In the genomic region with DNA sequence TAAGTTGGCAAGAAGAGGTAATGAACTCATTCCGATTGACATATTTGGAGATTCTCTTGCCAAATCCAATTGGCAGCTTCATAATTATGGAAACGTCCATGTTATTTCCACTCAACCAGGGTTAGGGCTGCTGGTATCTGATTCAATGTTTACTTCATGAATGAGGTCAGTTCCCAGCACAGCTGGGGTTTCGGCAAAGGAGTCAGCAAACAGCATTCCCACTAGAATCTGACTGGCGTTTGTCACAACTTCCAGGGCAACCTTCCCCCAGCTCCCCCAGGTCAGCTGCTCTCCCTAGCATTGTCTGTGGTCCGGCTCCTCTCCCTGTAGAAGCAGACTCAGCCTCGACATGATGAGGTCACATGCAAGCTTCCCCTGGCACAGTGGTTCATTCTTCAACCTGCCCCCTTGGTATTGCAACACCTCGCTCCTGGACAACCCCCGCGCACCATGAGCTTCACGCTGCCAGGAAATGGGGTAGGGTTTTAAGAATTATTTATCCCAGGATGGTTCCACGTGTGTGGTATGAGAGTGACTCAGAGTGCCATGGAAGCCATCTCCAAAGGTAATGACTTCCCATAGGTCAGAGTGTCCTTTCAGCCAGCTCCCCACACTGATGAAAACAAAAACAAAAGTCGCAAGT, we compare ENCODE assay signal across 9 cellular contexts.
DNase-seq lines count a peak whose midpoint lies in the region; ATAC-seq and TF ChIP-seq lines count a peak whose summit lies in the region.
"Had no signal": no experiment of that assay in that cellular context is flagged by ENCODE, and none has a peak within 500 bp of the region (broad histone marks: within the 10 kb centered on the region; RNA-seq: fewer than 3 reads in every experiment).

No MANE protein-coding gene starts in this region.

- H3K36me3 ChIP-seq in RWPE2 (ENCODE audit: low read depth) (no peaks in the 10 kb centered on the region), gastroesophageal sphincter (no peaks in the 10 kb centered on the region), prostate gland (no peaks in the 10 kb centered on the region)

- no peaks in the 10 kb centered on the region for H3K27me3 ChIP-seq in RWPE2 (ENCODE audit: insufficient read depth, poor library complexity, severe bottlenecking)
- H3K27me3 ChIP-seq in gastroesophageal sphincter = no peaks in the 10 kb centered on the region
- H3K27me3 ChIP-seq in prostate gland (replicated peaks; ENCODE audit: insufficient read depth) = no peaks in the 10 kb centered on the region

- 47 to 63% methylated on average over 3 to 7 of the region's 12 CpGs for WGBS in gastroesophageal sphincter (ENCODE audit: low coverage in 1 of 2), 2 donors
- WGBS in prostate gland = 63% methylated on average over 12 of the region's 12 CpGs

- TF ChIP-seq POLR2A in gastroesophageal sphincter (IDR thresholded peaks at IDR 0.05) = no peak
- no peak for TF ChIP-seq POLR2A in prostate gland (IDR thresholded peaks at IDR 0.05)

- H3K4me1 ChIP-seq in RWPE2 (ENCODE audit: insufficient read depth, poor library complexity, severe bottlenecking) (peaks cover 10% of the 10 kb centered on the region), gastroesophageal sphincter (peaks cover 0 to 69% (median 18%) of the 10 kb centered on the region in 3 donors), prostate gland (replicated peaks) (peaks cover 16% of the 10 kb centered on the region)

- H3K27ac ChIP-seq in RWPE2 (ENCODE audit: poor library complexity, severe bottlenecking) = no peak overlapping the region
- H3K27ac ChIP-seq in gastroesophageal sphincter = peak overlapping the region in 3 of 4 donors; percentile 72 to 73 (median 73)
- H3K27ac ChIP-seq in prostate gland = peak overlapping the region; percentile 64 to 70

- intact Hi-C loops in prostate gland (cut with DNase I) = no loop called here

- no peaks in the 10 kb centered on the region for H3K9me3 ChIP-seq in RWPE2 (ENCODE audit: severe bottlenecking)
- H3K9me3 ChIP-seq in gastroesophageal sphincter = no peaks in the 10 kb centered on the region
- no peaks in the 10 kb centered on the region for H3K9me3 ChIP-seq in prostate gland

- no peak for TF ChIP-seq EP300 in gastroesophageal sphincter (IDR thresholded peaks at IDR 0.05)

- H3K4me3 ChIP-seq in RWPE2 (ENCODE audit: severe bottlenecking) = no peak overlapping the region
- no peak overlapping the region for H3K4me3 ChIP-seq in gastroesophageal sphincter
- H3K4me3 ChIP-seq in prostate gland = no peak overlapping the region

- ATAC-seq in RWPE2 (ENCODE audit: low read depth) (peak; percentile 52), gastroesophageal sphincter (peak; percentile 78)
- ATAC-seq: effector memory CD8-positive, alpha-beta T cell had no signal

- TF ChIP-seq CTCF in RWPE2 (IDR thresholded peaks at IDR 0.05; ENCODE audit: poor library complexity, severe bottlenecking) (no peak), gastroesophageal sphincter (IDR thresholded peaks at IDR 0.05) (no peak), prostate gland (IDR thresholded peaks at IDR 0.05) (no peak)

- DNase-seq in DMS53 treated with DMSO at 0.1 percent for 48 hours (lab: John Stamatoyannopoulos, UW; ENCODE audit: unreplicated experiment) = peak; percentile 73
- DNase-seq in RWPE2 (ENCODE audit: low spot score) = no peak
- no peak for DNase-seq in prostate gland (ENCODE audit: low spot score)
- no peak for DNase-seq in NCI-H748 (lab: John Stamatoyannopoulos, UW; ENCODE audit: unreplicated experiment)
- DNase-seq in activated effector memory CD4-positive, alpha-beta T cell treated with anti-CD3 and anti-CD28 coated beads, Interleukin-2, amount 50 U/mL, for 16 hours = no peak
- DNase-seq in NCI-H524 (lab: John Stamatoyannopoulos, UW) = no peak
- DNase-seq in stimulated activated CD4-positive, alpha-beta T cell treated with anti-CD3 and anti-CD28 coated beads, Interleukin-12 subunit alpha, Interleukin-12 subunit beta, amount 100 ng/mL, for 4 hours = no peak
- DNase-seq: effector memory CD8-positive, alpha-beta T cell had no signal
